ENCODE assay signal across 21 cellular contexts in genomic region chr16:15539197-15539596, GRCh38.
DNase-seq lines count a peak whose midpoint lies in the region; ATAC-seq, FAIRE-seq and TF ChIP-seq lines count a peak whose summit lies in the region.
"Had no signal": no experiment of that assay in that cellular context is flagged by ENCODE, and none has a peak within 500 bp of the region (broad histone marks: within the 10 kb centered on the region; RNA-seq: fewer than 3 reads in every experiment).

No MANE protein-coding gene starts in this region.

- no peak overlapping the region for H3K4me2 ChIP-seq in HepG2 (ENCODE audit: low read depth, low read length)
- H3K4me2 ChIP-seq in H1 (ENCODE audit: insufficient read depth in 1 of 2, low read depth in 2 of 2, low read length in 2 of 2) = no peak overlapping the region

- TF ChIP-seq EP300 in HepG2 (IDR thresholded peaks at IDR 0.05; ENCODE audit: low read depth in 2 of 2, low read length in 2 of 2) (no peak), HepG2 (CRISPR knock-in tag; IDR thresholded peaks at IDR 0.05; ENCODE audit: borderline replicate concordance) (no peak), H1 (IDR thresholded peaks at IDR 0.05; ENCODE audit: borderline replicate concordance in 1 of 2, low read depth in 2 of 2, low read length in 2 of 2) (no peak)

- H4K8ac ChIP-seq in H1 (ENCODE audit: extremely low read depth, insufficient read depth, low read length) = no peak overlapping the region

- H3K9ac ChIP-seq in HepG2 (ENCODE audit: insufficient read depth, low read depth, low read length) (no peak overlapping the region), H1 (replicated peaks in 1 of 4; ENCODE audit: extremely low read depth in 1 of 4, low read depth in 3 of 4, low read length in 3 of 4) (no peak overlapping the region)

- DNase-seq in HepG2 (ENCODE audit: low spot score) (peak; percentile 49), right lobe of liver (no peak), NCI-H524 treated with DMSO at 0.1 percent for 48 hours (lab: John Stamatoyannopoulos, UW) (peak; percentile 64), H1 (ENCODE audit: low read depth in 1 of 2, low spot score in 2 of 2) (peak in 1 of 2 experiments; percentile 85), GM20000 (ENCODE audit: low spot score) (no peak)
- DNase-seq: activated CD4-positive, alpha-beta T cell treated with anti-CD3 and anti-CD28 coated beads for 4 hours; activated CD8-positive, alpha-beta memory T cell treated with anti-CD3 and anti-CD28 coated beads, Interleukin-2, amount 50 U/mL, for 4 hours; activated gamma-delta T cell treated with Interleukin-2 at 50 U/mL for 16 hours; amygdala; DND-41; left cardiac atrium; NCI-H2171; occipital lobe; OCI-M1; right cardiac atrium; stimulated activated naive CD8-positive, alpha-beta T cell treated with anti-CD3 and anti-CD28 coated beads, Interleukin-15, Interleukin-2, amounts not matched to agents 100 U/mL and 50 U/mL, for 24 hours had no signal

- H2BK15ac ChIP-seq in H1 (ENCODE audit: low read length) = no peak overlapping the region

- H3K56ac ChIP-seq in H1 (replicated peaks; ENCODE audit: insufficient read length, low read depth, low read length) = no peak overlapping the region

- peak; percentile 89 for ATAC-seq in HepG2
- no peak for ATAC-seq in right lobe of liver
- no peak for ATAC-seq in HG03460 (IDR thresholded peaks at IDR 0.05; ENCODE audit: unreplicated experiment)
- ATAC-seq in GM19035 (IDR thresholded peaks at IDR 0.05; ENCODE audit: unreplicated experiment) = no peak
- ATAC-seq in HG02678 (IDR thresholded peaks at IDR 0.05; ENCODE audit: unreplicated experiment) = no peak
- ATAC-seq: left cardiac atrium; right cardiac atrium; stimulated activated naive CD8-positive, alpha-beta T cell treated with anti-CD3 and anti-CD28 coated beads, Interleukin-15, Interleukin-2, amounts not matched to agents 100 U/mL and 50 U/mL, for 24 hours had no signal

- intact Hi-C loops in HepG2 (cut with micrococcal nuclease; ENCODE audit: unreplicated experiment) (loop anchor here (5.0 kb wide), 1 partner anchor 163 kb away; no protein-coding TSS in a partner anchor), right lobe of liver (cut with DNase I) (no loop called here)

- H4K5ac ChIP-seq in H1 (ENCODE audit: insufficient read length, low read depth, low read length) = no peak overlapping the region

- no peaks in the 10 kb centered on the region for H3K36me3 ChIP-seq in HepG2 (replicated peaks in 1 of 2; ENCODE audit: control insufficient read depth in 1 of 2, insufficient read depth in 2 of 2, low read length in 2 of 2)
- H3K36me3 ChIP-seq in right lobe of liver = no peaks in the 10 kb centered on the region
- no peaks in the 10 kb centered on the region; a peak in 1 of 8 replicates for H3K36me3 ChIP-seq in H1 (ENCODE audit: control insufficient read depth in 2 of 4, insufficient read depth in 4 of 4, low read length in 3 of 4)
- H3K36me3 ChIP-seq: SJSA1 had no signal

- TF ChIP-seq POLR2A in HepG2 (IDR thresholded peaks at IDR 0.05; ENCODE audit: insufficient read depth in 1 of 2, low read depth in 2 of 2, low read length in 2 of 2) = no peak
- no peak for TF ChIP-seq POLR2A in right lobe of liver (IDR thresholded peaks at IDR 0.05)
- TF ChIP-seq POLR2A in H1 (IDR thresholded peaks at IDR 0.05; ENCODE audit: control extremely low read depth in 1 of 2, low read depth in 2 of 2, low read length in 2 of 2) = no peak

- H3K79me1 ChIP-seq in H1 (ENCODE audit: low read depth, low read length) = no peaks in the 10 kb centered on the region

- H3K18ac ChIP-seq in H1 (ENCODE audit: extremely low read depth, low read length) = no peak overlapping the region

- FAIRE-seq in HepG2 (lab: Jason Lieb, UNC) (peak; percentile 65), H1 (lab: Jason Lieb, UNC) (no peak)
- FAIRE-seq: GM19239 had no signal

- H2AK5ac ChIP-seq in H1 (ENCODE audit: low read depth, low read length) = no peak overlapping the region

- H2BK12ac ChIP-seq in H1 (ENCODE audit: low read depth, low read length) = no peak overlapping the region

- H3K9me3 ChIP-seq in HepG2 (ENCODE audit: low read length) (no peaks in the 10 kb centered on the region), right lobe of liver (no peaks in the 10 kb centered on the region), H1 (ENCODE audit: insufficient read depth in 2 of 2, low read depth in 1 of 2, low read length in 1 of 2) (peaks cover 7 to 13% of the 10 kb centered on the region in 2 experiments; a peak in 3 of 4 replicates)
- H3K9me3 ChIP-seq: SJSA1 had no signal

- no peak overlapping the region for H2BK5ac ChIP-seq in H1 (ENCODE audit: low read depth, low read length)

- no peaks in the 10 kb centered on the region for H3K23me2 ChIP-seq in H1 (ENCODE audit: low read depth, low read length)

- H3K27ac ChIP-seq in HepG2 (ENCODE audit: extremely low read length, insufficient read depth, low read length) = no peak overlapping the region
- no peak overlapping the region for H3K27ac ChIP-seq in right lobe of liver
- no peak overlapping the region for H3K27ac ChIP-seq in H1 (ENCODE audit: low read depth, low read length)
- H3K27ac ChIP-seq: SJSA1 had no signal

- H3K27me3 ChIP-seq in HepG2 (ENCODE audit: control insufficient read depth in 1 of 2, insufficient read depth in 2 of 2, low read length in 2 of 2) = no peaks in the 10 kb centered on the region
- no peaks in the 10 kb centered on the region for H3K27me3 ChIP-seq in right lobe of liver
- no peaks in the 10 kb centered on the region for H3K27me3 ChIP-seq in H1 (replicated peaks in 1 of 4; ENCODE audit: control insufficient read depth in 3 of 4, extremely low read depth in 1 of 4, insufficient read depth in 3 of 4, low read length in 3 of 4)
- H3K27me3 ChIP-seq: SJSA1 had no signal

- POLR2A ChIA-PET in HepG2 (lab: Yijun Ruan, JAX) (interaction anchor here (0.6 kb wide), 1 partner anchor 8 kb away, joined by 3 read pairs; no protein-coding TSS in a partner anchor), H1 (lab: Charles Lee; ENCODE audit: partially characterized antibody) (interaction anchor here (0.6 to 1.1 kb wide), 3 partner anchors 22 to 151 kb away, joined by 3 to 4 read pairs (median 3); no protein-coding TSS in a partner anchor)

- TF ChIP-seq CTCF in HepG2 (CRISPR knock-in tag; IDR thresholded peaks at IDR 0.05) (peak; percentile 63), right lobe of liver (IDR thresholded peaks at IDR 0.05) (no peak), H1 (IDR thresholded peaks at IDR 0.05; ENCODE audit: control extremely low read depth in 1 of 3, insufficient read depth in 1 of 3, low read depth in 1 of 3, low read length in 3 of 3) (no peak), GM20000 (IDR thresholded peaks at IDR 0.05; ENCODE audit: extremely low read depth, missing control alignments) (no peak)

- H3K23ac ChIP-seq in H1 (ENCODE audit: insufficient read length) = no peak overlapping the region

- no peak overlapping the region for H4K91ac ChIP-seq in H1 (replicated peaks; ENCODE audit: insufficient read length, low read length)

- CTCF ChIA-PET in HepG2 (lab: Yijun Ruan, JAX; ENCODE audit: low intra/inter-chr PET ratio, low total read pairs) = no interaction called here
- CTCF ChIA-PET in H1 (lab: Charles Lee; ENCODE audit: partially characterized antibody) = interaction anchor here (0.9 to 4.8 kb wide), 6 partner anchors 8 to 62 kb away, joined by 3 to 42 read pairs (median 5); no protein-coding TSS in a partner anchor

- H3K4me3 ChIP-seq in HepG2 (replicated peaks in 1 of 3; ENCODE audit: insufficient read depth in 1 of 3, low read depth in 2 of 3, low read length in 3 of 3) (no peak overlapping the region), right lobe of liver (no peak overlapping the region), H1 (ENCODE audit: extremely low read depth in 1 of 4, insufficient read depth in 2 of 4, low read depth in 3 of 4, low read length in 4 of 4) (no peak overlapping the region)
- H3K4me3 ChIP-seq: SJSA1 had no signal

- no peak overlapping the region for H3K14ac ChIP-seq in H1 (ENCODE audit: insufficient read length)

- BruUV-seq in HepG2 (replicated peaks; lab: Mats Ljungman, UMichigan) = no TSS peak

- H2AFZ ChIP-seq in HepG2 (ENCODE audit: low read length) = no peak overlapping the region
- H2AFZ ChIP-seq in H1 (ENCODE audit: low read length) = no peak overlapping the region

- H3K4me1 ChIP-seq in HepG2 (ENCODE audit: insufficient read depth, low read length) = no peaks in the 10 kb centered on the region
- H3K4me1 ChIP-seq in right lobe of liver = no peaks in the 10 kb centered on the region
- peaks cover 0 to 17% (median 9%) of the 10 kb centered on the region in 4 experiments; a peak in 5 of 7 replicates for H3K4me1 ChIP-seq in H1 (replicated peaks in 1 of 4; ENCODE audit: control insufficient read depth in 3 of 4, insufficient read depth in 4 of 4, low read length in 3 of 4)
- H3K4me1 ChIP-seq: SJSA1 had no signal

- 55% methylated on average over 8 of the region's 8 CpGs for WGBS in HepG2 (ENCODE audit: low lambda C conversion rate)
- WGBS in right lobe of liver (ENCODE audit: insufficient coverage, low coverage, low lambda C conversion rate, missing lambda C conversion rate) = 100% methylated on average over 2 of the region's 8 CpGs
- 38% methylated on average over 8 of the region's 8 CpGs; no CpG with 5 or more reads in 1 of the 2 experiments for WGBS in H1 (ENCODE audit: extremely low coverage in 1 of 2, insufficient coverage in 1 of 2, insufficient read length in 1 of 2, insufficient replicate concordance in 2 of 2, low coverage in 1 of 2, low lambda C conversion rate in 2 of 2, missing lambda C conversion rate in 1 of 2), 2 experiments

- no peaks in the 10 kb centered on the region for H3K79me2 ChIP-seq in HepG2 (ENCODE audit: insufficient read depth, low read length)
- H3K79me2 ChIP-seq in H1 (ENCODE audit: control insufficient read depth in 1 of 2, insufficient read depth in 2 of 2, low read length in 2 of 2) = peaks cover 0 to 3% of the 10 kb centered on the region in 2 experiments; a peak in 1 of 4 replicates

- H2BK20ac ChIP-seq in H1 (ENCODE audit: low read length) = no peak overlapping the region

- no peak overlapping the region for H3K4ac ChIP-seq in H1 (replicated peaks; ENCODE audit: insufficient read length, low read depth, low read length)

- H2BK120ac ChIP-seq in H1 (replicated peaks; ENCODE audit: low read depth, low read length) = no peak overlapping the region

- no peaks in the 10 kb centered on the region for H4K20me1 ChIP-seq in HepG2 (ENCODE audit: insufficient read depth, low read length)
- no peaks in the 10 kb centered on the region for H4K20me1 ChIP-seq in H1 (replicated peaks in 1 of 2; ENCODE audit: control insufficient read depth in 1 of 2, insufficient read depth in 2 of 2, low read length in 2 of 2)

- in situ Hi-C loops in HepG2 (cut with HindIII; ENCODE audit: extremely low pct_ligation_motif_present, low pct_unique_long_range_greater_than_20kb) = no loop called here

- TF ChIP-seq RAD21 in HepG2 (CRISPR knock-in tag; IDR thresholded peaks at IDR 0.05) (peak; percentile 67), H1 (IDR thresholded peaks at IDR 0.05 in 1 of 2, conservative IDR thresholded peaks at IDR 0.05 in 1 of 2; ENCODE audit: low read depth in 2 of 2, low read length in 2 of 2) (no peak)

TF ChIP-seq in HepG2, 621 proteins besides CTCF, POLR2A, EP300 and RAD21 (continues in another document):
- no peak for TF ChIP-seq ONECUT2 (CRISPR knock-in tag; IDR thresholded peaks at IDR 0.05)

Comparison
In these comparisons a context has a peak if more than half of its experiments do, and no peak if none do; other contexts are left out.
1. DNase-seq: peak in HepG2 (single experiment) and NCI-H524 treated with DMSO at 0.1 percent for 48 hours (single experiment); none in right lobe of liver (0 of 3) and GM20000 (single experiment).
2. Of the 41 proteins assayed by ChIP-seq in both HepG2 and H1: peak only in HepG2: CTCF and RAD21; only in H1: ASH2L; in both: none; in neither: 38.